Comparison of ENCODE assay signal across 2 cellular contexts in the genomic region with DNA sequence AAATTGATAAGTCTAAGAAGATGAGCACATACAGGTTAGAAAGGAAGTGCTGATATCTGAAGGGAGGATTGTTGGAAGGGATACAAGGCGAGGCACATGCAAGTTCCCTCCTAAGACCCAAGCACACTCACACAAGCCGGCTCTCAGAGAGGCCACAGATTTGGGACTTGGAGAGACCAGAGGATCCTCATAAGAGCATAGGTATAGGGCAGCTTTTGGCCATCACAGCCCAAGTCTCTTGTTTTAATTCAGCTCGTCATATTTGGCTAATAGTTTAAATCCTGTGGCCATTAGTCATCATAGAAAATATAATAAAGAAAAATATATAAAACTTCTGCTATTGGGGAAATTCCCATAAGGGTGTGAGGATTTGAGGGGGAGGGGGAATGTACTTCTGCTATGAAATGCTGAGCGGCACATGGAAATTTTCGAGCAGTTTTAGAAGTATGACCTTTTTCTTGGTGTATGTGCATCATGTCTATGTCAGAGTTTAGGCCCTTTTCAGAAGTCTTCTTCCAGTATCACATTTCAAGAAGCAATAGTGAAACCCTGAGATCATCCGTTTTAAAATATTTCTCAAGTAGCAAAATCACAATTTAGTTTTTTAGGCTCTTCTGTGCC.
TF ChIP-seq lines count a peak whose summit lies in the region.

No MANE protein-coding gene starts in this region.

TF ChIP-seq in SK-N-SH treated with all-trans-retinoic acid at 6 μM for 48 hours, 23 proteins besides CTCF, POLR2A, EP300 and RAD21 (continued from another document):
- TF ChIP-seq, protein P1, sequence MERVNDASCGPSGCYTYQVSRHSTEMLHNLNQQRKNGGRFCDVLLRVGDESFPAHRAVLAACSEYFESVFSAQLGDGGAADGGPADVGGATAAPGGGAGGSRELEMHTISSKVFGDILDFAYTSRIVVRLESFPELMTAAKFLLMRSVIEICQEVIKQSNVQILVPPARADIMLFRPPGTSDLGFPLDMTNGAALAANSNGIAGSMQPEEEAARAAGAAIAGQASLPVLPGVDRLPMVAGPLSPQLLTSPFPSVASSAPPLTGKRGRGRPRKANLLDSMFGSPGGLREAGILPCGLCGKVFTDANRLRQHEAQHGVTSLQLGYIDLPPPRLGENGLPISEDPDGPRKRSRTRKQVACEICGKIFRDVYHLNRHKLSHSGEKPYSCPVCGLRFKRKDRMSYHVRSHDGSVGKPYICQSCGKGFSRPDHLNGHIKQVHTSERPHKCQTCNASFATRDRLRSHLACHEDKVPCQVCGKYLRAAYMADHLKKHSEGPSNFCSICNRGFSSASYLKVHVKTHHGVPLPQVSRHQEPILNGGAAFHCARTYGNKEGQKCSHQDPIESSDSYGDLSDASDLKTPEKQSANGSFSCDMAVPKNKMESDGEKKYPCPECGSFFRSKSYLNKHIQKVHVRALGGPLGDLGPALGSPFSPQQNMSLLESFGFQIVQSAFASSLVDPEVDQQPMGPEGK (CRISPR knock-in tag; IDR thresholded peaks at IDR 0.05; ENCODE audit: borderline replicate concordance) = no peak
- TF ChIP-seq, protein P2, sequence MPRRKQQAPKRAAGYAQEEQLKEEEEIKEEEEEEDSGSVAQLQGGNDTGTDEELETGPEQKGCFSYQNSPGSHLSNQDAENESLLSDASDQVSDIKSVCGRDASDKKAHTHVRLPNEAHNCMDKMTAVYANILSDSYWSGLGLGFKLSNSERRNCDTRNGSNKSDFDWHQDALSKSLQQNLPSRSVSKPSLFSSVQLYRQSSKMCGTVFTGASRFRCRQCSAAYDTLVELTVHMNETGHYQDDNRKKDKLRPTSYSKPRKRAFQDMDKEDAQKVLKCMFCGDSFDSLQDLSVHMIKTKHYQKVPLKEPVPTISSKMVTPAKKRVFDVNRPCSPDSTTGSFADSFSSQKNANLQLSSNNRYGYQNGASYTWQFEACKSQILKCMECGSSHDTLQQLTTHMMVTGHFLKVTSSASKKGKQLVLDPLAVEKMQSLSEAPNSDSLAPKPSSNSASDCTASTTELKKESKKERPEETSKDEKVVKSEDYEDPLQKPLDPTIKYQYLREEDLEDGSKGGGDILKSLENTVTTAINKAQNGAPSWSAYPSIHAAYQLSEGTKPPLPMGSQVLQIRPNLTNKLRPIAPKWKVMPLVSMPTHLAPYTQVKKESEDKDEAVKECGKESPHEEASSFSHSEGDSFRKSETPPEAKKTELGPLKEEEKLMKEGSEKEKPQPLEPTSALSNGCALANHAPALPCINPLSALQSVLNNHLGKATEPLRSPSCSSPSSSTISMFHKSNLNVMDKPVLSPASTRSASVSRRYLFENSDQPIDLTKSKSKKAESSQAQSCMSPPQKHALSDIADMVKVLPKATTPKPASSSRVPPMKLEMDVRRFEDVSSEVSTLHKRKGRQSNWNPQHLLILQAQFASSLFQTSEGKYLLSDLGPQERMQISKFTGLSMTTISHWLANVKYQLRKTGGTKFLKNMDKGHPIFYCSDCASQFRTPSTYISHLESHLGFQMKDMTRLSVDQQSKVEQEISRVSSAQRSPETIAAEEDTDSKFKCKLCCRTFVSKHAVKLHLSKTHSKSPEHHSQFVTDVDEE (CRISPR knock-in tag; IDR thresholded peaks at IDR 0.05) = no peak
- no peak for TF ChIP-seq OSR1 (CRISPR knock-in tag; IDR thresholded peaks at IDR 0.05)
- no peak for TF ChIP-seq ARNTL (CRISPR knock-in tag; IDR thresholded peaks at IDR 0.05; ENCODE audit: borderline replicate concordance, low read depth)
- TF ChIP-seq ZNF8 (CRISPR knock-in tag; IDR thresholded peaks at IDR 0.05) = no peak
- no peak for TF ChIP-seq ESRRG (CRISPR knock-in tag; IDR thresholded peaks at IDR 0.05)
- TF ChIP-seq, protein P3, sequence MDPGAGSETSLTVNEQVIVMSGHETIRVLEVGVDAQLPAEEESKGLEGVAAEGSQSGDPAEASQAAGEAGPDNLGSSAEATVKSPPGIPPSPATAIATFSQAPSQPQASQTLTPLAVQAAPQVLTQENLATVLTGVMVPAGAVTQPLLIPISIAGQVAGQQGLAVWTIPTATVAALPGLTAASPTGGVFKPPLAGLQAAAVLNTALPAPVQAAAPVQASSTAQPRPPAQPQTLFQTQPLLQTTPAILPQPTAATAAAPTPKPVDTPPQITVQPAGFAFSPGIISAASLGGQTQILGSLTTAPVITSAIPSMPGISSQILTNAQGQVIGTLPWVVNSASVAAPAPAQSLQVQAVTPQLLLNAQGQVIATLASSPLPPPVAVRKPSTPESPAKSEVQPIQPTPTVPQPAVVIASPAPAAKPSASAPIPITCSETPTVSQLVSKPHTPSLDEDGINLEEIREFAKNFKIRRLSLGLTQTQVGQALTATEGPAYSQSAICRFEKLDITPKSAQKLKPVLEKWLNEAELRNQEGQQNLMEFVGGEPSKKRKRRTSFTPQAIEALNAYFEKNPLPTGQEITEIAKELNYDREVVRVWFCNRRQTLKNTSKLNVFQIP (CRISPR knock-in tag; IDR thresholded peaks at IDR 0.05; ENCODE audit: borderline replicate concordance, low read depth) = no peak
- TF ChIP-seq, protein P4, sequence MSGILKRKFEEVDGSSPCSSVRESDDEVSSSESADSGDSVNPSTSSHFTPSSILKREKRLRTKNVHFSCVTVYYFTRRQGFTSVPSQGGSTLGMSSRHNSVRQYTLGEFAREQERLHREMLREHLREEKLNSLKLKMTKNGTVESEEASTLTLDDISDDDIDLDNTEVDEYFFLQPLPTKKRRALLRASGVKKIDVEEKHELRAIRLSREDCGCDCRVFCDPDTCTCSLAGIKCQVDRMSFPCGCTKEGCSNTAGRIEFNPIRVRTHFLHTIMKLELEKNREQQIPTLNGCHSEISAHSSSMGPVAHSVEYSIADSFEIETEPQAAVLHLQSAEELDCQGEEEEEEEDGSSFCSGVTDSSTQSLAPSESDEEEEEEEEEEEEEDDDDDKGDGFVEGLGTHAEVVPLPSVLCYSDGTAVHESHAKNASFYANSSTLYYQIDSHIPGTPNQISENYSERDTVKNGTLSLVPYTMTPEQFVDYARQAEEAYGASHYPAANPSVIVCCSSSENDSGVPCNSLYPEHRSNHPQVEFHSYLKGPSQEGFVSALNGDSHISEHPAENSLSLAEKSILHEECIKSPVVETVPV (CRISPR knock-in tag; IDR thresholded peaks at IDR 0.05) = no peak
- no peak for TF ChIP-seq PPARA (CRISPR knock-in tag; IDR thresholded peaks at IDR 0.05; ENCODE audit: borderline replicate concordance)
- TF ChIP-seq ZC3H10 (CRISPR knock-in tag; IDR thresholded peaks at IDR 0.05) = no peak
TF ChIP-seq in SK-N-SH treated with all-trans-retinoic acid at 6 μM for 48 hours: peak in this region for 0.

TF ChIP-seq in SK-N-SH, 30 proteins besides CTCF, POLR2A, EP300 and RAD21 (continued from another document):
- TF ChIP-seq, protein P5, sequence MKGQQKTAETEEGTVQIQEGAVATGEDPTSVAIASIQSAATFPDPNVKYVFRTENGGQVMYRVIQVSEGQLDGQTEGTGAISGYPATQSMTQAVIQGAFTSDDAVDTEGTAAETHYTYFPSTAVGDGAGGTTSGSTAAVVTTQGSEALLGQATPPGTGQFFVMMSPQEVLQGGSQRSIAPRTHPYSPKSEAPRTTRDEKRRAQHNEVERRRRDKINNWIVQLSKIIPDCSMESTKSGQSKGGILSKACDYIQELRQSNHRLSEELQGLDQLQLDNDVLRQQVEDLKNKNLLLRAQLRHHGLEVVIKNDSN (IDR thresholded peaks at IDR 0.05; ENCODE audit: borderline replicate concordance, low read depth) = no peak
- TF ChIP-seq, protein P6, sequence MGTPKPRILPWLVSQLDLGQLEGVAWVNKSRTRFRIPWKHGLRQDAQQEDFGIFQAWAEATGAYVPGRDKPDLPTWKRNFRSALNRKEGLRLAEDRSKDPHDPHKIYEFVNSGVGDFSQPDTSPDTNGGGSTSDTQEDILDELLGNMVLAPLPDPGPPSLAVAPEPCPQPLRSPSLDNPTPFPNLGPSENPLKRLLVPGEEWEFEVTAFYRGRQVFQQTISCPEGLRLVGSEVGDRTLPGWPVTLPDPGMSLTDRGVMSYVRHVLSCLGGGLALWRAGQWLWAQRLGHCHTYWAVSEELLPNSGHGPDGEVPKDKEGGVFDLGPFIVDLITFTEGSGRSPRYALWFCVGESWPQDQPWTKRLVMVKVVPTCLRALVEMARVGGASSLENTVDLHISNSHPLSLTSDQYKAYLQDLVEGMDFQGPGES (IDR thresholded peaks at IDR 0.05; ENCODE audit: low read depth, low read length) = no peak
- TF ChIP-seq MEF2A (IDR thresholded peaks at IDR 0.05; ENCODE audit: borderline replicate concordance, low read depth) (no peak), SIN3A (IDR thresholded peaks at IDR 0.05; ENCODE audit: borderline replicate concordance, low read depth, low read length) (no peak), TAF1 (IDR thresholded peaks at IDR 0.05; ENCODE audit: borderline replicate concordance, low read depth, low read length) (no peak)
